In genomic region chr2:53708988-53709387, GRCh38 we compare ENCODE assay signal across 2 cellular contexts.
TF ChIP-seq lines count a peak whose summit lies in the region.

No MANE protein-coding gene starts in this region.

TF ChIP-seq in HEK293, 187 proteins besides CTCF, POLR2A, EP300 and RAD21 (continued from another document):
- TF ChIP-seq AEBP2 (tag by site-specific recombination; IDR thresholded peaks at IDR 0.05; ENCODE audit: borderline replicate concordance) (no peak), TRIM28 (IDR thresholded peaks at IDR 0.05; ENCODE audit: borderline replicate concordance, low read length) (peak; percentile 89; the same call in 1 of the 2 replicates), ZNF362 (tag by site-specific recombination; IDR thresholded peaks at IDR 0.05) (no peak), ZNF239 (tag by site-specific recombination; IDR thresholded peaks at IDR 0.05) (no peak)

TF ChIP-seq in K562, 482 proteins besides CTCF, POLR2A, EP300 and RAD21 (continued from another document):
- TF ChIP-seq MLLT1 (IDR thresholded peaks at IDR 0.05) (no peak), CBX3 (IDR thresholded peaks at IDR 0.05; ENCODE audit: borderline replicate concordance in 1 of 2, low read length in 2 of 2) (peak in 1 of 2 experiments; percentile 66; a peak in 2 of 3 replicates), HBP1 (CRISPR knock-in tag; IDR thresholded peaks at IDR 0.05) (no peak), CEBPZ (IDR thresholded peaks at IDR 0.05; ENCODE audit: borderline replicate concordance, low read depth, low read length) (peak; percentile 42; the same call in 1 of the 2 replicates), CBX1 (IDR thresholded peaks at IDR 0.05; ENCODE audit: low read depth) (0 out of 2 replicates have a peak, but pooled peaks have one; percentile 29), ZFP36 (IDR thresholded peaks at IDR 0.05; ENCODE audit: low read depth, low read length, partially characterized antibody) (peak; percentile 93)
